In genomic region chr20:35146922-35147574, GRCh38 we compare ENCODE assay signal across 1 cellular context.
TF ChIP-seq lines count a peak whose summit lies in the region.

Gene EDEM2 (minus strand): TSS chr20:35147336. CDS start chr20:35147258, 78 bp downstream.

TF ChIP-seq in HepG2, 621 proteins besides CTCF, POLR2A, EP300 and RAD21 (continued from another document and continues in another):
- TF ChIP-seq ZNF318 (CRISPR knock-in tag; IDR thresholded peaks at IDR 0.05) (no peak; the same call in 1 of the 2 replicates), ZSCAN25 (CRISPR knock-in tag; IDR thresholded peaks at IDR 0.05) (no peak), ELF1 (CRISPR knock-in tag; IDR thresholded peaks at IDR 0.05) (peak; percentile 100), ZNF253 (CRISPR knock-in tag; IDR thresholded peaks at IDR 0.05; ENCODE audit: borderline replicate concordance) (no peak), CBX1 (IDR thresholded peaks at IDR 0.05; ENCODE audit: low read depth) (peak; percentile 74), ZNF816 (CRISPR knock-in tag; IDR thresholded peaks at IDR 0.05; ENCODE audit: borderline replicate concordance) (no peak; the same call in 1 of the 2 replicates), RFXAP (CRISPR knock-in tag; IDR thresholded peaks at IDR 0.05; ENCODE audit: borderline replicate concordance) (peak; percentile 93; the same call in 1 of the 2 replicates), ZNF143 (CRISPR knock-in tag; IDR thresholded peaks at IDR 0.05) (peak; percentile 100), ZNF362 (CRISPR knock-in tag; IDR thresholded peaks at IDR 0.05; ENCODE audit: borderline replicate concordance) (peak; percentile 56; the same call in 1 of the 2 replicates), PRDM4 (CRISPR knock-in tag; IDR thresholded peaks at IDR 0.05; ENCODE audit: borderline replicate concordance) (no peak), BHLHE40 (IDR thresholded peaks at IDR 0.05; ENCODE audit: low read length) (no peak; the same call in 1 of the 2 replicates), SIN3A (IDR thresholded peaks at IDR 0.05; ENCODE audit: borderline replicate concordance, low read depth, low read length) (peak; percentile 95), NR2C2 (CRISPR knock-in tag; IDR thresholded peaks at IDR 0.05; ENCODE audit: borderline replicate concordance) (peak; percentile 94), ZNF558 (CRISPR knock-in tag; IDR thresholded peaks at IDR 0.05; ENCODE audit: borderline replicate concordance) (peak; percentile 83; the same call in 1 of the 2 replicates), ZNF619 (CRISPR knock-in tag; IDR thresholded peaks at IDR 0.05) (peak; percentile 98), TFE3 (CRISPR knock-in tag; IDR thresholded peaks at IDR 0.05) (peak; percentile 51), RERE (CRISPR knock-in tag; IDR thresholded peaks at IDR 0.05; ENCODE audit: low read depth) (no peak), ESRRA (CRISPR knock-in tag; IDR thresholded peaks at IDR 0.05; ENCODE audit: low read depth) (peak; percentile 89), KMT2A (CRISPR knock-in tag; IDR thresholded peaks at IDR 0.05) (peak; percentile 94), ZNF766 (CRISPR knock-in tag; IDR thresholded peaks at IDR 0.05; ENCODE audit: borderline replicate concordance) (no peak; the same call in 1 of the 2 replicates), TOE1 (CRISPR knock-in tag; IDR thresholded peaks at IDR 0.05) (no peak), DMTF1 (CRISPR knock-in tag; IDR thresholded peaks at IDR 0.05) (0 out of 2 replicates have a peak, but pooled peaks have one; percentile 38), GTF3A (CRISPR knock-in tag; conservative IDR thresholded peaks at IDR 0.05) (peak; percentile 64; the same call in 1 of the 2 replicates), ZFP82 (CRISPR knock-in tag; IDR thresholded peaks at IDR 0.05; ENCODE audit: borderline replicate concordance) (no peak), ZNF543 (CRISPR knock-in tag; IDR thresholded peaks at IDR 0.05) (peak; percentile 96), GZF1 (CRISPR knock-in tag; IDR thresholded peaks at IDR 0.05) (no peak), RAD51 (IDR thresholded peaks at IDR 0.05; ENCODE audit: borderline replicate concordance) (no peak), PLSCR1 (CRISPR knock-in tag; IDR thresholded peaks at IDR 0.05; ENCODE audit: borderline replicate concordance) (no peak; the same call in 1 of the 2 replicates), ZNF781 (CRISPR knock-in tag; IDR thresholded peaks at IDR 0.05; ENCODE audit: borderline replicate concordance, not compliant biosample characterization) (no peak), ZNF737 (CRISPR knock-in tag; IDR thresholded peaks at IDR 0.05; ENCODE audit: borderline replicate concordance) (no peak; the same call in 1 of the 2 replicates)
